ENCODE assay signal across 22 cellular contexts in the genomic region with DNA sequence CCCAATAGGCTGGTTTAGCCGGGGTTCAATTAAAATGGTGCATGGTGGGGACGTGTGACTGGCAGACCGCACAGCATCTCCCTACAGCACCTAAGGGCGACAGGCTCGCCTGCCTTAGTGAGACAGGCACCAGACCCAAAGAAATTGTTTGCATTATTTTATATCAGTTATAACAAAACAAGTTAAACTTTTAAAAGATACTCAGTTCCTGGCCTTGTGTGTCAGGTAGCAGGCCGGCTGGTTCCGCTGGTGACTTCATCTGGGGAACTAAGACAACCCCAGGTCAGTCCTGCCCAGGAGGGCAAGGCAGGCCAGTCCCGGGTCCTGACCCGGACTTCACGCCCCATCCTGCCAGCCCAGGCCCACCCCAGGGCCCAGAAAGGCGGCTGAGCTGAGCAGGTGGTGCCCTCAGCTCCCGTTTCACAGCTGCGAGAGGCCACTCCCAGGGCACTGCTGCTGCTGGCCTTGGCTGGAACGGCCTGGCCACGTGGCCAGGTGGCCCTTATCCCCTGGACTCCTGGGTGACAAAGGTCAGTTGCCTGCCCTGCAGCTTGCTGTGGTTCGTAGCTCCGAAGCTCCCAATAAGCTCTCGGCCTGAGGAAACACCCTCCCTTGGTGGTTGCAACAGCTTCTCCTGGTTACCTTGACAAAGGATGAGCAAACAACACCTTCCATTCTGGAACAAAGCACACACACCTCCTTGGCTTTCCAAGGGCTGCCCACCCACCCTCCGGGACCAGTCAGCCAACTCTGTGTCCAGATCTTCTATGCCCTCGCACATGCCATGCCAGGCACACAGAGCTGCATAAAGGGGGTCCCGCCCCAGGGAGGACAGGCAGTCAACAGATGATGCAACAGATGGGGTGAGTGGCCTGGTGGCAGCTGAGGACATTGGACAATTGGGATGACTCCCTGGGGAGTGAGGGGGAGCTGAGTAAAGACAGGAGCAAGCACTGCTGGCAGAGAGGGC. TPM values are rescaled to one million over a fixed set of nuclear protein-coding genes. Genes with fewer than 3 reads are reported as not detected.
DNase-seq lines count a peak whose midpoint lies in the region; ATAC-seq and TF ChIP-seq lines count a peak whose summit lies in the region.
"Had no signal": no experiment of that assay in that cellular context is flagged by ENCODE, and none has a peak within 500 bp of the region (broad histone marks: within the 10 kb centered on the region; RNA-seq: fewer than 3 reads in every experiment).

No MANE protein-coding gene starts in this region.

- no peaks in the 10 kb centered on the region; a peak in 2 of 4 replicates for H3K9me3 ChIP-seq in HCT116 (ENCODE audit: control insufficient read depth in 1 of 2, insufficient read depth in 1 of 2, low read depth in 1 of 2, low read length in 2 of 2)
- H3K9me3 ChIP-seq: esophagus muscularis mucosa had no signal

- no peaks in the 10 kb centered on the region for H3K4me1 ChIP-seq in HCT116 (ENCODE audit: control insufficient read depth in 1 of 2, insufficient read depth in 2 of 2, low read length in 2 of 2)
- H3K4me1 ChIP-seq: esophagus muscularis mucosa had no signal

- H3K27ac ChIP-seq in HCT116 (ENCODE audit: low read depth, low read length): no peak overlapping the region
- H3K27ac ChIP-seq: esophagus muscularis mucosa, skin epidermis had no signal

- peaks cover 8% of the 10 kb centered on the region for H3K9me3 Mint-ChIP-seq in glutamatergic neuron (ENCODE audit: unreplicated experiment)
- H3K9me3 Mint-ChIP-seq in osteocyte (ENCODE audit: unreplicated experiment): peaks cover 9% of the 10 kb centered on the region
- H3K9me3 Mint-ChIP-seq: HFFc6 had no signal

- intact Hi-C loops in HCT116 (cut with micrococcal nuclease): loop anchor here (10.0 kb wide), 1 partner anchor 217 kb away; no protein-coding TSS in a partner anchor

- no peaks in the 10 kb centered on the region for H3K9me2 ChIP-seq in HCT116 (ENCODE audit: insufficient read depth)

- no peaks in the 10 kb centered on the region for H3K36me3 ChIP-seq in HCT116 (ENCODE audit: control insufficient read depth in 1 of 2, insufficient read depth in 2 of 2, low read length in 2 of 2)
- H3K36me3 ChIP-seq: esophagus muscularis mucosa had no signal

- H3K4me3 Mint-ChIP-seq in glutamatergic neuron (ENCODE audit: unreplicated experiment) (peak overlapping the region; percentile 46), osteocyte (ENCODE audit: unreplicated experiment) (no peak overlapping the region)
- H3K4me3 Mint-ChIP-seq: HFFc6, naive B cell had no signal

- no peak for TF ChIP-seq RAD21 in HCT116 (IDR thresholded peaks at IDR 0.05; ENCODE audit: low read depth)

- POLR2A ChIA-PET in HCT116 (lab: Charles Lee): no interaction called here

- ATAC-seq in HCT116: 0 out of 2 replicates have a peak, but pooled peaks have one; percentile 12
- no peak for ATAC-seq in GM18498 (IDR thresholded peaks at IDR 0.05; ENCODE audit: unreplicated experiment)

- TF ChIP-seq CTCF in HCT116 (IDR thresholded peaks at IDR 0.05 in 2 of 3, conservative IDR thresholded peaks at IDR 0.05 in 1 of 3; ENCODE audit: borderline replicate concordance in 1 of 3, insufficient read depth in 1 of 3, low read depth in 2 of 3, low read length in 2 of 3) (no peak), glutamatergic neuron (IDR thresholded peaks at IDR 0.05; ENCODE audit: partially characterized antibody, unreplicated experiment) (no peak), osteocyte (IDR thresholded peaks at IDR 0.05) (no peak)

- H3K79me2 ChIP-seq in HCT116 (ENCODE audit: insufficient read depth, low read length): no peaks in the 10 kb centered on the region

- H3K4me1 Mint-ChIP-seq in glutamatergic neuron (ENCODE audit: low read depth, unreplicated experiment) (peaks cover 4% of the 10 kb centered on the region), osteocyte (ENCODE audit: unreplicated experiment) (no peaks in the 10 kb centered on the region)
- H3K4me1 Mint-ChIP-seq: naive B cell had no signal

- H3K9ac ChIP-seq in HCT116 (ENCODE audit: low read length): no peak overlapping the region

- no peak overlapping the region for H2AFZ ChIP-seq in HCT116 (ENCODE audit: low read depth, low read length, poor library complexity, severe bottlenecking)

- DNase-seq in HCT116 (ENCODE audit: low read depth, low spot score) (no peak), NCI-H2196 (lab: John Stamatoyannopoulos, UW; ENCODE audit: unreplicated experiment) (peak; percentile 67), glutamatergic neuron (no peak), osteocyte (ENCODE audit: extremely low spot score, unreplicated experiment) (peak; percentile 84), activated T-cell treated with anti-CD3 and anti-CD28 coated beads for 4 hours (no peak), NCI-H345 (lab: John Stamatoyannopoulos, UW) (no peak)
- no peak for DNase-seq in activated T-cell treated with anti-CD3 and anti-CD28 coated beads, Interleukin-2, amount 50 U/mL, for 48 hours
- DNase-seq: activated CD4-positive, alpha-beta T cell treated with anti-CD3 and anti-CD28 coated beads for 1 hour; activated effector memory CD4-positive, alpha-beta T cell treated with Interleukin-2 at 50 U/mL for 16 hours; COR-L47; HFFc6; naive B cell; NCI-H1694; stimulated activated CD4-positive, alpha-beta T cell treated with anti-CD3 and anti-CD28 coated beads, Interleukin-4, amount 100 ng/mL, for 24 hours had no signal

- no peak overlapping the region for H3K4me3 ChIP-seq in HCT116 (replicated peaks in 1 of 2; ENCODE audit: low read depth in 1 of 2, low read length in 2 of 2)
- H3K4me3 ChIP-seq: esophagus muscularis mucosa, lung, skin epidermis had no signal

- H3K27me3 Mint-ChIP-seq in glutamatergic neuron (ENCODE audit: unreplicated experiment) (peaks cover 5% of the 10 kb centered on the region), osteocyte (ENCODE audit: unreplicated experiment) (peaks cover 37% of the 10 kb centered on the region)

- H3K36me3 Mint-ChIP-seq in glutamatergic neuron (ENCODE audit: unreplicated experiment) (peaks cover 23% of the 10 kb centered on the region), osteocyte (ENCODE audit: unreplicated experiment) (no peaks in the 10 kb centered on the region)

- H3K27me3 ChIP-seq in HCT116 (ENCODE audit: insufficient read depth, low read length): no peaks in the 10 kb centered on the region

- H3K4me2 ChIP-seq in HCT116 (ENCODE audit: low read length): no peak overlapping the region

- no peak for TF ChIP-seq POLR2A in HCT116 (IDR thresholded peaks at IDR 0.05; ENCODE audit: borderline replicate concordance, extremely low read depth, insufficient read depth, insufficient read length)

- CTCF ChIA-PET in HCT116 (lab: Charles Lee): no interaction called here

- no peaks in the 10 kb centered on the region for H4K20me1 ChIP-seq in HCT116 (ENCODE audit: insufficient read depth)

- H3K27ac Mint-ChIP-seq in glutamatergic neuron (ENCODE audit: unreplicated experiment) (peak overlapping the region; percentile 75), osteocyte (ENCODE audit: unreplicated experiment) (no peak overlapping the region)
- H3K27ac Mint-ChIP-seq: HFFc6, naive B cell had no signal

- BruUV-seq in HCT116 (replicated peaks; lab: Mats Ljungman, UMichigan): no TSS peak

- RAD21 ChIA-PET in HCT116 (lab: Charles Lee; ENCODE audit: low non-redundant PET in 1 of 2, low total read pairs in 2 of 2, uncharacterized antibody in 2 of 2, unreplicated experiment in 2 of 2): no interaction called here

TF ChIP-seq in HCT116, 20 proteins besides CTCF, POLR2A, EP300 and RAD21:
- TF ChIP-seq EZH2 (IDR thresholded peaks at IDR 0.05) (no peak), EZH2phosphoT487 (IDR thresholded peaks at IDR 0.05; ENCODE audit: borderline replicate concordance) (no peak), YY1 (IDR thresholded peaks at IDR 0.05; ENCODE audit: extremely low read depth, insufficient replicate concordance, low read depth, low read length) (no peak), JUND (IDR thresholded peaks at IDR 0.05) (no peak), CEBPB (IDR thresholded peaks at IDR 0.05; ENCODE audit: low read depth) (no peak), POLR2AphosphoS5 (IDR thresholded peaks at IDR 0.05; ENCODE audit: low read depth, low read length) (no peak), REST (IDR thresholded peaks at IDR 0.05; ENCODE audit: low read depth) (no peak)

RNA-seq across cellular contexts. Expression of gene AGXT, which starts 11.3 kb away (rescaled TPM):
- total RNA-seq in HCT116 (2021; ENCODE audit: unreplicated experiment) (0.34 TPM), glutamatergic neuron (ENCODE audit: unreplicated experiment) (not detected), osteocyte (not detected in 2 replicates)
- not detected in 2 replicates for polyA plus RNA-seq in HCT116 (2012)
- total RNA-seq: cardiac septum, esophagus muscularis mucosa, G401, glomerular endothelial cell, HFFc6, NCI-H460 had no signal

RNA-seq across cellular contexts. Expression of gene KIF1A, which starts 37.3 kb away (rescaled TPM):
- total RNA-seq in HCT116 (2021; ENCODE audit: unreplicated experiment): 0.27 TPM
- polyA plus RNA-seq in HCT116 (2012): 0.09 TPM in 2 replicates
- total RNA-seq in glutamatergic neuron (ENCODE audit: unreplicated experiment): 439 TPM
- total RNA-seq in osteocyte: 4.3 and 5.6 TPM in 2 replicates
- total RNA-seq: HFFc6 had no signal

RNA-seq across cellular contexts. Expression of gene MAB21L4, which starts 38.6 kb away (rescaled TPM):
- total RNA-seq in HCT116 (2021; ENCODE audit: unreplicated experiment): not detected
- polyA plus RNA-seq in HCT116 (2012): 0.14 and 0.21 TPM in 2 replicates
- total RNA-seq in glutamatergic neuron (ENCODE audit: unreplicated experiment): not detected
- not detected in 2 replicates for total RNA-seq in osteocyte
- total RNA-seq: cardiac septum, G401, glomerular endothelial cell, HFFc6, NCI-H460 had no signal

RNA-seq across cellular contexts. Expression of gene CROCC2, which starts 48.8 kb away (rescaled TPM):
- total RNA-seq in HCT116 (2021; ENCODE audit: unreplicated experiment) (not detected), glutamatergic neuron (ENCODE audit: unreplicated experiment) (not detected), osteocyte (not detected in 2 replicates)
- not detected in 2 replicates for polyA plus RNA-seq in HCT116 (2012)
- total RNA-seq: cardiac septum, esophagus muscularis mucosa, G401, glomerular endothelial cell, HFFc6, NCI-H460 had no signal

Comparison
In these comparisons a context has a peak if more than half of its experiments do, and no peak if none do; other contexts are left out.
1. DNase-seq: peak in NCI-H2196 (single experiment) and osteocyte (single experiment); none in HCT116 (single experiment), glutamatergic neuron (single experiment), activated T-cell treated with anti-CD3 and anti-CD28 coated beads for 4 hours (single experiment), NCI-H345 (single experiment) and activated T-cell treated with anti-CD3 and anti-CD28 coated beads, Interleukin-2, amount 50 U/mL, for 48 hours (0 of 2).
2. RNA of gene KIF1A, which starts 37.3 kb away (total RNA-seq): 439 TPM in glutamatergic neuron (single experiment); 4.3 to 5.6 TPM in osteocyte and 0.27 TPM in HCT116 (single experiment); every median in the first group is over 10 times any median in the second.